In the genomic region with DNA sequence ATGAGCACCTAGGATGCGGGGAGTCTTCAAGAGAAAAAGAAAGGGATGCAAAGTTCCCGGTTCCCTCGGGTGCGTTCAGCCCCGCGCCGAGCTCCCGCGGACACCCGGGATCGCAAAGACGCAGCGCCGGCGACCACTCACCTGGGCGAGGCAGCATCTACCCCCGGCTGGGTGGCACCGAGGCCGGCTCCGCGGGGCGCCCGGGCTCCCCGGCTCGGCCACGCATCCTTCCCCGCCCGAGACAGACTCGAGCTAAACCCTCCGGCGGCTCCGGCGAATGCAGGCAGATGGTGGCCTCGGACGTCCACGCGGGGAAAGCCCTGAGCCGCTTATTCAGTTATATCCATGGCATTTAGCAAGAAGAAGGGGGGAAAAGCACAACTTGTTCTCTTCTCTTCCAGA, we compare ENCODE assay signal across 8 cellular contexts. TPM values are rescaled to one million over a fixed set of nuclear protein-coding genes. Genes with fewer than 3 reads are reported as not detected.
A peak's percentile ranks its signal among the peaks of the same experiment; 100 is the strongest.
DNase-seq lines count a peak whose midpoint lies in the region; ATAC-seq and TF ChIP-seq lines count a peak whose summit lies in the region.

No MANE protein-coding gene starts in this region.

- H3K4me1 ChIP-seq in ascending aorta (no peaks in the 10 kb centered on the region), mesodermal cell (ENCODE audit: control insufficient read depth, insufficient read depth, low read length, poor library complexity, severe bottlenecking) (peaks cover 7% of the 10 kb centered on the region)

- H3K27ac Mint-ChIP-seq in activated naive CD4-positive, alpha-beta T cell treated with anti-CD3 and anti-CD28 coated beads for 36 hours, result no peak overlapping the region
- no peak overlapping the region for H3K27ac Mint-ChIP-seq in type B pancreatic cell

- WGBS in mesodermal cell (ENCODE audit: insufficient coverage in 2 of 2), 2 experiments, result 0 to 3% methylated on average over 24 to 37 of the region's 38 CpGs

- H3K36me3 Mint-ChIP-seq in activated naive CD4-positive, alpha-beta T cell treated with anti-CD3 and anti-CD28 coated beads for 36 hours (ENCODE audit: low read depth), result no peaks in the 10 kb centered on the region
- no peaks in the 10 kb centered on the region for H3K36me3 Mint-ChIP-seq in type B pancreatic cell

- H3K36me3 ChIP-seq in ascending aorta (no peaks in the 10 kb centered on the region), mesodermal cell (ENCODE audit: control insufficient read depth, insufficient read depth, low read length) (no peaks in the 10 kb centered on the region)

- H3K27me3 Mint-ChIP-seq in activated naive CD4-positive, alpha-beta T cell treated with anti-CD3 and anti-CD28 coated beads for 36 hours (ENCODE audit: low read depth), result peaks cover 46% of the 10 kb centered on the region
- H3K27me3 Mint-ChIP-seq in type B pancreatic cell, result peaks cover 73% of the 10 kb centered on the region

- peaks cover 5% of the 10 kb centered on the region for H3K27me3 ChIP-seq in ascending aorta

- no peaks in the 10 kb centered on the region for H3K9me3 Mint-ChIP-seq in activated naive CD4-positive, alpha-beta T cell treated with anti-CD3 and anti-CD28 coated beads for 36 hours
- H3K9me3 Mint-ChIP-seq in type B pancreatic cell, result no peaks in the 10 kb centered on the region

- TF ChIP-seq CTCF in ascending aorta (IDR thresholded peaks at IDR 0.05) (no peak), type B pancreatic cell (conservative IDR thresholded peaks at IDR 0.05) (no peak)

- no peak for DNase-seq in activated naive CD4-positive, alpha-beta T cell treated with anti-CD3 and anti-CD28 coated beads for 36 hours
- no peak for DNase-seq in activated naive CD4-positive, alpha-beta T cell treated with Interleukin-2 at 50 U/mL for 16 hours
- DNase-seq in ascending aorta (ENCODE audit: low spot score in 2 of 2), result no peak
- DNase-seq in type B pancreatic cell (ENCODE audit: extremely low spot score, unreplicated experiment), result no peak
- no peak for DNase-seq in posterior vena cava (ENCODE audit: low spot score)
- DNase-seq in occipital lobe (lab: John Stamatoyannopoulos, UW), result no peak

- H3K27ac ChIP-seq in ascending aorta (no peak overlapping the region), mesodermal cell (ENCODE audit: low read depth, low read length, severe bottlenecking) (no peak overlapping the region)

- peak overlapping the region; percentile 64 to 70 for H3K4me3 ChIP-seq in ascending aorta
- H3K4me3 ChIP-seq in mesodermal cell (ENCODE audit: extremely low read depth, insufficient read depth, low read length, poor library complexity, severe bottlenecking), result peak overlapping the region; percentile 47

- H3K4me3 Mint-ChIP-seq in activated naive CD4-positive, alpha-beta T cell treated with anti-CD3 and anti-CD28 coated beads for 36 hours, result peak overlapping the region; percentile 77
- peak overlapping the region; percentile 91 for H3K4me3 Mint-ChIP-seq in type B pancreatic cell

- no peaks in the 10 kb centered on the region for H3K9me3 ChIP-seq in ascending aorta
- no peaks in the 10 kb centered on the region for H3K9me3 ChIP-seq in mesodermal cell (ENCODE audit: control insufficient read depth, low read length)

- CTCF ChIA-PET in activated naive CD4-positive, alpha-beta T cell treated with anti-CD3 and anti-CD28 coated beads for 36 hours (lab: Charles Lee), result interaction anchor here (0.6 to 1.7 kb wide), 6 partner anchors 13 to 326 kb away, joined by 3 to 9 read pairs (median 4); no protein-coding TSS in a partner anchor

- intact Hi-C loops in activated naive CD4-positive, alpha-beta T cell treated with anti-CD3 and anti-CD28 coated beads for 36 hours (cut with micrococcal nuclease), result loop anchor here (1.0 kb wide), 1 partner anchor 258 kb away; no protein-coding TSS in a partner anchor
- intact Hi-C loops in ascending aorta (cut with DNase I), result loop anchor here (10.0 kb wide), 1 partner anchor 238 kb away; no protein-coding TSS in a partner anchor
- intact Hi-C loops in posterior vena cava (cut with DNase I), result loop anchor here in 1 of 2 donors (10.0 kb wide), 1 partner anchor 1222 kb away; no protein-coding TSS in a partner anchor

- ATAC-seq in GM21723 (IDR thresholded peaks at IDR 0.05; ENCODE audit: unreplicated experiment), result no peak

- peaks cover 8% of the 10 kb centered on the region for H3K4me1 Mint-ChIP-seq in activated naive CD4-positive, alpha-beta T cell treated with anti-CD3 and anti-CD28 coated beads for 36 hours (ENCODE audit: low read depth)
- H3K4me1 Mint-ChIP-seq in type B pancreatic cell (ENCODE audit: unreplicated experiment), result peaks cover 16% of the 10 kb centered on the region

RNA-seq across cellular contexts. Expression of a gene that starts 0.4 kb away (rescaled TPM):
- total RNA-seq in activated naive CD4-positive, alpha-beta T cell treated with anti-CD3 and anti-CD28 coated beads for 36 hours, result not detected
- total RNA-seq in ascending aorta, result not detected
- polyA plus RNA-seq in mesodermal cell (2013, experiment 1 of 2), result not detected
- 0.10 TPM for polyA plus RNA-seq in mesodermal cell (2013, experiment 2 of 2)
- 1.1 and 3.4 TPM in 2 replicates for total RNA-seq in type B pancreatic cell (ENCODE audit: low replicate concordance)
- not detected for total RNA-seq in posterior vena cava
- total RNA-seq in occipital lobe, result 20.6 TPM
